13 cellular contexts compared by ENCODE assay signal in the genomic region with DNA sequence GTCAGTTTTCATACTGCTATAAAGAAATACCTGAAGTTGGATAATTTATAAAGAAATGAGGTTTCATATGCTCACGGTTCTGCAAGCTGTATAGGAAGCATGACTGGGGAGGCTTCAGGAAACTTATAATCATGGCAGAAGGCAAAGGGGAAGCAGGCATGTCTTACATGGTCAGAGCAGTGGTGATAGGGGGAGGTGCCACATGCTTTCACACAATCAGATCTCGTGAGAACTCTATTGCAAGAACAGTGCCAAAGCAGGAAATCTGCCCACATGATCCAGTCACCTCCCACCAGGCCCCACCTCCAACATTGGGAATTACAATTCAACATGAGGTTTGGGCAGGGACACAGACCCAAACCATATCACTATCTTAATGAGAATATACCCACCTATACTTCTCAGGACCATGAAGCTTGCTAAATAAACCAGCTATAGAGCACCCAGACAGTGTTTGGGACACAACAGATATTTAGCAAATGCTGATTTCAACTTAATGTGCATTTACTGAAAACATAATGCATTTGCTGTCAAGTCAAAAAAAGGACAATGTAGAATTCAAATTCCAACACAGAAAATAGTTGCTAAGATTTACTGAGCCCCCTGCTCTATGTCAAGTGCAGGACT.
DNase-seq lines count a peak whose midpoint lies in the region; FAIRE-seq and TF ChIP-seq lines count a peak whose summit lies in the region.
"Had no signal": no experiment of that assay in that cellular context is flagged by ENCODE, and none has a peak within 500 bp of the region (broad histone marks: within the 10 kb centered on the region; RNA-seq: fewer than 3 reads in every experiment).

No MANE protein-coding gene starts in this region.

- H3K9me3 Mint-ChIP-seq in activated T-helper 1 cell treated with anti-CD3 and anti-CD28 coated beads, Interleukin-12 subunit alpha, Interleukin-12 subunit beta, Interleukin-2, Interleukin-4 antibody, amounts not matched to agents 30 ng/mL and 10 ng/mL and 1 ng/mL, durations not matched to agents 14 hours and 24 hours and 36 hours = no peaks in the 10 kb centered on the region
- no peaks in the 10 kb centered on the region for H3K9me3 Mint-ChIP-seq in progenitor cell of endocrine pancreas (ENCODE audit: low read depth)

- FAIRE-seq in GM12891 (lab: Jason Lieb, UNC) = peak; percentile 40
- FAIRE-seq: endothelial cell of umbilical vein had no signal

- H3K36me3 ChIP-seq in MM.1S (replicated peaks; ENCODE audit: insufficient read depth, low read length) = no peaks in the 10 kb centered on the region
- H3K36me3 ChIP-seq: upper lobe of left lung had no signal

- peaks cover 26% of the 10 kb centered on the region for H3F3A ChIP-seq in MM.1S (ENCODE audit: insufficient read depth, low read length)

- H3K4me3 Mint-ChIP-seq in activated T-helper 1 cell treated with anti-CD3 and anti-CD28 coated beads, Interleukin-12 subunit alpha, Interleukin-12 subunit beta, Interleukin-2, Interleukin-4 antibody, amounts not matched to agents 30 ng/mL and 10 ng/mL and 1 ng/mL, durations not matched to agents 14 hours and 24 hours and 36 hours = no peak overlapping the region
- H3K4me3 Mint-ChIP-seq in progenitor cell of endocrine pancreas (ENCODE audit: low read depth) = no peak overlapping the region

- no peak overlapping the region for H3K4me3 ChIP-seq in MM.1S (ENCODE audit: low read length)
- H3K4me3 ChIP-seq: upper lobe of left lung had no signal

- H3K27ac ChIP-seq in MM.1S (ENCODE audit: low read length) = peak overlapping the region; percentile 53; the same call in 1 of the 2 replicates
- H3K27ac ChIP-seq: upper lobe of left lung had no signal

- no peak for DNase-seq in GM12891 (ENCODE audit: insufficient read length, low spot score)
- no peak for DNase-seq in MM.1S
- DNase-seq in SW480 (ENCODE audit: low spot score) = peak; percentile 8
- peak; percentile 36 for DNase-seq in pons (ENCODE audit: low spot score)
- no peak for DNase-seq in activated T-helper 1 cell treated with anti-CD3 and anti-CD28 coated beads, Interleukin-12 subunit alpha, Interleukin-12 subunit beta, Interleukin-2, Interleukin-4 antibody, amounts not matched to agents 30 ng/mL and 10 ng/mL and 1 ng/mL, durations not matched to agents 14 hours and 24 hours and 36 hours (ENCODE audit: low spot score)
- no peak for DNase-seq in progenitor cell of endocrine pancreas (ENCODE audit: low spot score, unreplicated experiment)
- DNase-seq in activated T-cell treated with anti-CD3 and anti-CD28 coated beads, Interleukin-2, amount 50 U/mL, for 48 hours = no peak
- DNase-seq: activated CD4-positive, CD25-positive, alpha-beta regulatory T cell; activated T-cell treated with anti-CD3 and anti-CD28 coated beads, Interleukin-2, amount 50 U/mL, for 1 hour; EL; NK-92 treated with Interleukin-12 subunit alpha and Interleukin-12 subunit beta, amount 100 ng/mL, for 24 hours; upper lobe of left lung had no signal

- no peaks in the 10 kb centered on the region for H4K20me1 ChIP-seq in MM.1S (ENCODE audit: insufficient read depth, low read length)

- no peak overlapping the region for H3K9ac ChIP-seq in MM.1S (ENCODE audit: low read length)

- H3K27me3 ChIP-seq in MM.1S (replicated peaks; ENCODE audit: insufficient read depth, low read length) = no peaks in the 10 kb centered on the region
- H3K27me3 ChIP-seq: upper lobe of left lung had no signal

- no peaks in the 10 kb centered on the region for H3K79me2 ChIP-seq in MM.1S (ENCODE audit: low read length)

- TF ChIP-seq CTCF in MM.1S (IDR thresholded peaks at IDR 0.05; ENCODE audit: low read length) = no peak
- no peak for TF ChIP-seq CTCF in progenitor cell of endocrine pancreas (IDR thresholded peaks at IDR 0.05; ENCODE audit: unreplicated experiment)

- no peak overlapping the region for H3K27ac Mint-ChIP-seq in activated T-helper 1 cell treated with anti-CD3 and anti-CD28 coated beads, Interleukin-12 subunit alpha, Interleukin-12 subunit beta, Interleukin-2, Interleukin-4 antibody, amounts not matched to agents 30 ng/mL and 10 ng/mL and 1 ng/mL, durations not matched to agents 14 hours and 24 hours and 36 hours
- H3K27ac Mint-ChIP-seq in progenitor cell of endocrine pancreas = no peak overlapping the region

- peaks cover 1% of the 10 kb centered on the region for H3K27me3 Mint-ChIP-seq in activated T-helper 1 cell treated with anti-CD3 and anti-CD28 coated beads, Interleukin-12 subunit alpha, Interleukin-12 subunit beta, Interleukin-2, Interleukin-4 antibody, amounts not matched to agents 30 ng/mL and 10 ng/mL and 1 ng/mL, durations not matched to agents 14 hours and 24 hours and 36 hours (ENCODE audit: insufficient read depth)
- H3K27me3 Mint-ChIP-seq in progenitor cell of endocrine pancreas = no peaks in the 10 kb centered on the region

- H3K4me1 ChIP-seq in MM.1S (ENCODE audit: low read length) = peaks cover 48% of the 10 kb centered on the region

- peaks cover 10% of the 10 kb centered on the region for H3K4me1 Mint-ChIP-seq in activated T-helper 1 cell treated with anti-CD3 and anti-CD28 coated beads, Interleukin-12 subunit alpha, Interleukin-12 subunit beta, Interleukin-2, Interleukin-4 antibody, amounts not matched to agents 30 ng/mL and 10 ng/mL and 1 ng/mL, durations not matched to agents 14 hours and 24 hours and 36 hours (ENCODE audit: low read depth)
- peaks cover 33% of the 10 kb centered on the region for H3K4me1 Mint-ChIP-seq in progenitor cell of endocrine pancreas (ENCODE audit: low read depth)

- intact Hi-C loops in activated T-helper 1 cell treated with anti-CD3 and anti-CD28 coated beads, Interleukin-12 subunit alpha, Interleukin-12 subunit beta, Interleukin-2, Interleukin-4 antibody, amounts not matched to agents 30 ng/mL and 10 ng/mL and 1 ng/mL, durations not matched to agents 14 hours and 24 hours and 36 hours (cut with micrococcal nuclease) = no loop called here

- H3K36me3 Mint-ChIP-seq in activated T-helper 1 cell treated with anti-CD3 and anti-CD28 coated beads, Interleukin-12 subunit alpha, Interleukin-12 subunit beta, Interleukin-2, Interleukin-4 antibody, amounts not matched to agents 30 ng/mL and 10 ng/mL and 1 ng/mL, durations not matched to agents 14 hours and 24 hours and 36 hours (ENCODE audit: low read depth) = no peaks in the 10 kb centered on the region
- H3K36me3 Mint-ChIP-seq in progenitor cell of endocrine pancreas (ENCODE audit: insufficient read depth) = peaks cover 7% of the 10 kb centered on the region

- TF ChIP-seq POLR2A in GM12891 (IDR thresholded peaks at IDR 0.05; ENCODE audit: low read depth, low read length) = no peak

- no peaks in the 10 kb centered on the region for H3K9me2 ChIP-seq in MM.1S (replicated peaks; ENCODE audit: insufficient read depth, low read length)

- no peaks in the 10 kb centered on the region for H3K9me3 ChIP-seq in MM.1S (replicated peaks; ENCODE audit: insufficient read depth, low read length)
- H3K9me3 ChIP-seq: upper lobe of left lung had no signal

- H2AFZ ChIP-seq in MM.1S (ENCODE audit: low read length) = no peak overlapping the region

- peak overlapping the region; percentile 52 for H3K4me2 ChIP-seq in MM.1S (ENCODE audit: low read depth, low read length)

TF ChIP-seq in GM12891, 5 proteins besides CTCF, POLR2A, EP300 and RAD21:
- TF ChIP-seq POLR2AphosphoS5 (IDR thresholded peaks at IDR 0.05; ENCODE audit: low read depth, low read length) (no peak), PAX5 (IDR thresholded peaks at IDR 0.05; ENCODE audit: insufficient read depth, low read length, severe bottlenecking) (no peak), POU2F2 (IDR thresholded peaks at IDR 0.05; ENCODE audit: low read depth, low read length) (no peak), SPI1 (IDR thresholded peaks at IDR 0.05; ENCODE audit: low read depth, low read length) (no peak), TAF1 (IDR thresholded peaks at IDR 0.05; ENCODE audit: low read depth, low read length) (no peak)
TF ChIP-seq in GM12891: peak in this region for 0.

Comparison
In these comparisons a context has a peak if more than half of its experiments do, and no peak if none do; other contexts are left out.
1. DNase-seq: peak in SW480 (single experiment) and pons (single experiment); none in GM12891 (single experiment), MM.1S (single experiment), activated T-helper 1 cell treated with anti-CD3 and anti-CD28 coated beads, Interleukin-12 subunit alpha, Interleukin-12 subunit beta, Interleukin-2, Interleukin-4 antibody, amounts not matched to agents 30 ng/mL and 10 ng/mL and 1 ng/mL, durations not matched to agents 14 hours and 24 hours and 36 hours (single experiment), progenitor cell of endocrine pancreas (single experiment) and activated T-cell treated with anti-CD3 and anti-CD28 coated beads, Interleukin-2, amount 50 U/mL, for 48 hours (0 of 2).